13 cellular contexts compared by ENCODE assay signal in the genomic region with DNA sequence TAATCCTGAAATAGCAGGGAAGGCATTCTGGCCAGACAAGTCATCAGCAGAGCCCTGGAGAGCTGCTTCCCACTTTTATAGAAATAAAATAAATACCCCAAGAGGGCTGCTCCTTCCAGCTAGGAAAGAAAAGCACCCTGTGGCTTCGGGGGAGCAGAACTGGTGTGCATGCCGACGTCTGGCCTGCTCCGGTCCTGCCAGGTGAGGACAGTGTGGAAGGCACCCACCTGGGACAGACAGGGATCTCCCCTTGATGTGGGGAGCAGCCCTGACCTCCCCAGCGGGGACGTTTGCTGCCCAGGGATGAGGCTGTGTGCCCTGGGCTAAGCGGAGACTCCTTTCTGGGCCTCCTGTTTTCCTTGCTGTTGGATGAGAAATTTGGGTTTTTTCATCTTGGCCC.
DNase-seq lines count a peak whose midpoint lies in the region; ATAC-seq and TF ChIP-seq lines count a peak whose summit lies in the region.
"Had no signal": no experiment of that assay in that cellular context is flagged by ENCODE, and none has a peak within 500 bp of the region (broad histone marks: within the 10 kb centered on the region; RNA-seq: fewer than 3 reads in every experiment).

No MANE protein-coding gene starts in this region.

- no peaks in the 10 kb centered on the region for H3K9me3 ChIP-seq in HEK293 (ENCODE audit: control insufficient read depth, insufficient read depth, low read depth, low read length)
- H3K9me3 ChIP-seq in neuronal stem cell (replicated peaks in 1 of 2; ENCODE audit: control insufficient read depth in 2 of 2, insufficient read depth in 1 of 2, low read depth in 1 of 2, low read length in 2 of 2) = peaks cover 2 to 8% of the 10 kb centered on the region in 2 donors
- H3K9me3 ChIP-seq in spleen = no peaks in the 10 kb centered on the region

- intact Hi-C loops in spleen (cut with DNase I; ENCODE audit: low total_unique reads) = no loop called here

- no CpG with 5 or more reads among the region's 7 CpGs for WGBS in neuronal stem cell (ENCODE audit: extremely low coverage in 2 of 2, insufficient read length in 2 of 2, insufficient replicate concordance in 1 of 2), 2 donors
- WGBS in spleen, 5 donors = 75 to 87% (median 80%) methylated on average over 7 of the region's 7 CpGs

- no peak overlapping the region for H3K23ac ChIP-seq in neuronal stem cell (ENCODE audit: low read depth, low read length, poor library complexity)

- H3K4me1 Mint-ChIP-seq in chondrocyte (ENCODE audit: low read depth) = peaks cover 28% of the 10 kb centered on the region
- peaks cover 19% of the 10 kb centered on the region for H3K4me1 Mint-ChIP-seq in osteocyte (ENCODE audit: unreplicated experiment)
- H3K4me1 Mint-ChIP-seq: CD4-positive, alpha-beta memory T cell had no signal

- ATAC-seq in HG03354 (IDR thresholded peaks at IDR 0.05; ENCODE audit: poor library complexity, severe bottlenecking, unreplicated experiment) (no peak), esophagus mucosa (no peak)

- TF ChIP-seq POLR2A in spleen (IDR thresholded peaks at IDR 0.05) = no peak

- no peak overlapping the region for H3K4me2 ChIP-seq in neuronal stem cell (ENCODE audit: insufficient read depth, low read length, poor library complexity, severe bottlenecking)

- no peaks in the 10 kb centered on the region for H3K36me3 ChIP-seq in HEK293 (ENCODE audit: control insufficient read depth in 2 of 2, insufficient read depth in 1 of 2, low read length in 2 of 2)
- H3K36me3 ChIP-seq in neuronal stem cell (replicated peaks in 1 of 2; ENCODE audit: control insufficient read depth in 2 of 2, insufficient read depth in 2 of 2, low read length in 2 of 2) = no peaks in the 10 kb centered on the region
- no peaks in the 10 kb centered on the region for H3K36me3 ChIP-seq in spleen

- H3K9ac ChIP-seq in neuronal stem cell (ENCODE audit: low read depth, low read length, poor library complexity) = no peak overlapping the region

- H3K27ac ChIP-seq in HEK293 (ENCODE audit: extremely low read depth, low read depth, low read length) = no peak overlapping the region
- H3K27ac ChIP-seq in neuronal stem cell (replicated peaks; ENCODE audit: low read length) = no peak overlapping the region
- H3K27ac ChIP-seq in spleen = no peak overlapping the region

- TF ChIP-seq CTCF in HEK293 (tag by site-specific recombination; IDR thresholded peaks at IDR 0.05) (no peak), chondrocyte (IDR thresholded peaks at IDR 0.05) (no peak), spleen (IDR thresholded peaks at IDR 0.05 in 8 of 11, conservative IDR thresholded peaks at IDR 0.05 in 3 of 11) (no peak), osteocyte (IDR thresholded peaks at IDR 0.05) (no peak)

- H4K91ac ChIP-seq in neuronal stem cell (ENCODE audit: low read depth, low read length, poor library complexity) = no peak overlapping the region

- no peaks in the 10 kb centered on the region for H3K9me3 Mint-ChIP-seq in chondrocyte (ENCODE audit: low read depth)
- no peaks in the 10 kb centered on the region for H3K9me3 Mint-ChIP-seq in osteocyte (ENCODE audit: unreplicated experiment)

- peak overlapping the region; percentile 34 for H2BK12ac ChIP-seq in neuronal stem cell (ENCODE audit: low read length)

- no peak overlapping the region for H3K4me3 Mint-ChIP-seq in chondrocyte (ENCODE audit: unreplicated experiment)
- H3K4me3 Mint-ChIP-seq in osteocyte (ENCODE audit: unreplicated experiment) = no peak overlapping the region
- H3K4me3 Mint-ChIP-seq: CD4-positive, alpha-beta memory T cell had no signal

- H4K8ac ChIP-seq in neuronal stem cell (ENCODE audit: low read depth, low read length) = no peak overlapping the region

- no peaks in the 10 kb centered on the region for H3K36me3 Mint-ChIP-seq in chondrocyte (ENCODE audit: low read depth)
- H3K36me3 Mint-ChIP-seq in osteocyte (ENCODE audit: unreplicated experiment) = no peaks in the 10 kb centered on the region
- H3K36me3 Mint-ChIP-seq: CD4-positive, alpha-beta memory T cell had no signal

- CTCF ChIA-PET in HEK293 (lab: Yijun Ruan, JAX) = no interaction called here

- DNase-seq in chondrocyte (ENCODE audit: low spot score) (no peak), neuronal stem cell (ENCODE audit: low spot score) (no peak), spleen (no peak), osteocyte (ENCODE audit: extremely low spot score, unreplicated experiment) (no peak)
- DNase-seq: ACHN; C1 segment of cervical spinal cord; CD4-positive, alpha-beta memory T cell; DMS79; HCEC 1CT; KBM-7 had no signal

- POLR2A ChIA-PET in HEK293 (lab: Yijun Ruan, JAX) = no interaction called here

- no peak overlapping the region for H3K14ac ChIP-seq in neuronal stem cell (ENCODE audit: low read length)

- H3K27ac Mint-ChIP-seq in chondrocyte (ENCODE audit: unreplicated experiment) (peak overlapping the region; percentile 15), osteocyte (ENCODE audit: unreplicated experiment) (no peak overlapping the region)
- H3K27ac Mint-ChIP-seq: CD4-positive, alpha-beta memory T cell had no signal

- H3K27me3 Mint-ChIP-seq in chondrocyte (ENCODE audit: low read depth) = no peaks in the 10 kb centered on the region
- H3K27me3 Mint-ChIP-seq in osteocyte (ENCODE audit: unreplicated experiment) = no peaks in the 10 kb centered on the region

- peak overlapping the region; percentile 53 for H2AFZ ChIP-seq in neuronal stem cell (ENCODE audit: low read length)

- peak overlapping the region; percentile 64 for H2AK5ac ChIP-seq in neuronal stem cell (ENCODE audit: low read depth, low read length)

- no peaks in the 10 kb centered on the region for H3K27me3 ChIP-seq in neuronal stem cell (ENCODE audit: control insufficient read depth in 3 of 3, insufficient read depth in 3 of 3, low read depth in 1 of 3, low read length in 3 of 3)
- no peaks in the 10 kb centered on the region for H3K27me3 ChIP-seq in spleen (replicated peaks in 1 of 7)

- H2BK120ac ChIP-seq in neuronal stem cell (ENCODE audit: low read depth, low read length) = no peak overlapping the region

- H2BK15ac ChIP-seq in neuronal stem cell (ENCODE audit: low read length) = peak overlapping the region; percentile 41

- no peaks in the 10 kb centered on the region for H3K79me1 ChIP-seq in neuronal stem cell (ENCODE audit: low read depth, low read length)

- peak overlapping the region; percentile 84 for H3K4ac ChIP-seq in neuronal stem cell (ENCODE audit: low read length)

- H3K4me3 ChIP-seq in HEK293 (ENCODE audit: low read depth, low read length) (no peak overlapping the region), neuronal stem cell (ENCODE audit: low read length in 2 of 2) (no peak overlapping the region), spleen (no peak overlapping the region)

- no peaks in the 10 kb centered on the region for H3K4me1 ChIP-seq in HEK293 (ENCODE audit: control insufficient read depth, insufficient read depth, low read length)
- peaks cover 0 to 2% of the 10 kb centered on the region in 2 donors for H3K4me1 ChIP-seq in neuronal stem cell (ENCODE audit: control insufficient read depth in 2 of 2, insufficient read depth in 1 of 2, low read depth in 1 of 2, low read length in 2 of 2)
- H3K4me1 ChIP-seq in spleen = no peaks in the 10 kb centered on the region

- peak overlapping the region; percentile 91 for H3K18ac ChIP-seq in neuronal stem cell (ENCODE audit: low read length)

- H2BK5ac ChIP-seq in neuronal stem cell (ENCODE audit: low read length) = no peak overlapping the region

TF ChIP-seq in HEK293, 187 proteins besides CTCF, POLR2A, EP300 and RAD21:
- peak; percentile 90 for TF ChIP-seq ZIC2 (tag by site-specific recombination; IDR thresholded peaks at IDR 0.05)
- TF ChIP-seq RBAK (tag by site-specific recombination; IDR thresholded peaks at IDR 0.05) = no peak
